In the genomic region with DNA sequence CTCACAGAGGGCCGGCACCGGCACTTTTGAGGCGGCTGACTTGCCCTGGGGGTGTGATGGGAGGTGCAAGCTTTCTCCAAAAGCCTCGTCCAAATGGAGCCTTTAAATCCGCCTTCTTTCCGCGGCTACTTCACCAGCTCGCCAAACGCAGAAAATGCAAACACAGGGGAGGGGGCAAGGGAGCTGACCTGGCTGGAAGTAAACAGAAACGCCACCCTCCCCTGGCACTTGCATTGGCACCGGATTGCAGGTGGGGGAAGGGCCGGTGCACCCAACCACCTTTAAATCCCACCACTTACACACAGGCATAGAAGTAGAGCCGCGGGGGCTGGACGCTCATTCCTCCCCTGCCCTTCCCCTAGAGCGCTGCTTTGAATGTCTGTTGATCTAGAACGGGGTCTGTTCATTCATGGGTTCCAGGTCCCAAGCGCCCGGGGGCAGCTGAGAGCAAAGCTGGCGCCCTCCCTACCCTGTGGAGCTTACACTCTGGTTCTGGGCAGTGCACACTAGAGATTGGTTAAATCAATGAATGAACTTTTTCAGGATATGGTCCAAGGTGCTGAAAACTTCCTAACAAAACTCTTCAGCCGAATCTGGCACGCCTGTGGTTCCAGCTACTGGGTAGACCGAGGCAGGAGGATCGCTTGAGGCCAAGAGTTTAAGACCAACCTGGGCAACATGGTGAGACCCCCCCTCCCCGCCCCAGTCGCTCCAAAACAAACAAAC, we compare ENCODE assay signal across 8 cellular contexts. TPM values are rescaled to one million over a fixed set of nuclear protein-coding genes. Genes with fewer than 3 reads are reported as not detected.
DNase-seq lines count a peak whose midpoint lies in the region; ATAC-seq, FAIRE-seq and TF ChIP-seq lines count a peak whose summit lies in the region.
"Not testable (repeated sequence)": the region's sequence is repeated elsewhere in the genome, so short reads cannot be mapped to it uniquely, and the experiment has no call there.

No MANE protein-coding gene starts in this region.

- POLR2A ChIA-PET in A549 (lab: Yijun Ruan, JAX); activated CD8-positive, alpha-beta T cell treated with anti-CD3 and anti-CD28 coated beads, Interleukin-2, amount 10 ng/mL, durations not matched to agents 7 days and 5 days (lab: Charles Lee): not testable (repeated sequence)

- TF ChIP-seq EP300 in A549 (IDR thresholded peaks at IDR 0.05), result not testable (repeated sequence)

- H3K9me3 ChIP-seq in A549; OCI-LY1 (ENCODE audit: low read length); heart right ventricle; mucosa of rectum (ENCODE audit: control insufficient read depth in 2 of 2, low read length in 2 of 2); gastrocnemius medialis: not testable (repeated sequence)

- not testable (repeated sequence) for H3K36me3 ChIP-seq in GM23338 (ENCODE audit: insufficient read depth); OCI-LY1 (ENCODE audit: insufficient read depth, low read length); heart right ventricle; mucosa of rectum (ENCODE audit: control insufficient read depth in 2 of 2, insufficient read depth in 2 of 2, low read length in 2 of 2); gastrocnemius medialis

- H3K9ac ChIP-seq in OCI-LY1 (ENCODE audit: low read length) (peak overlapping the region; percentile 59), mucosa of rectum (ENCODE audit: low read depth in 1 of 2, low read length in 2 of 2) (peak overlapping the region; percentile 41 to 62)

- TF ChIP-seq POLR2A in A549 (IDR thresholded peaks at IDR 0.05; ENCODE audit: low read length); gastrocnemius medialis (IDR thresholded peaks at IDR 0.05): not testable (repeated sequence)

- FAIRE-seq in A549 (lab: Jason Lieb, UNC), result not testable (repeated sequence)

- H2AFZ ChIP-seq in GM23338 (peak overlapping the region; percentile 90; the same call in 1 of the 2 replicates), OCI-LY1 (ENCODE audit: low read length) (peak overlapping the region; percentile 83; the same call in 1 of the 2 replicates)

- in situ Hi-C loops in gastrocnemius medialis (cut with MboI; ENCODE audit: low sequenced_read_pairs in 4 of 4), result not testable (repeated sequence)

- TF ChIP-seq CTCF in A549 (IDR thresholded peaks at IDR 0.05), result 0 out of 3 replicates have a peak, but pooled peaks have one; percentile 3
- not testable (repeated sequence) for TF ChIP-seq CTCF in GM23338 (conservative IDR thresholded peaks at IDR 0.05; ENCODE audit: low read depth in 2 of 2); OCI-LY1 (IDR thresholded peaks at IDR 0.05; ENCODE audit: low read length); choroid plexus epithelial cell (conservative IDR thresholded peaks at IDR 0.05; ENCODE audit: low read depth, low read length); heart right ventricle (IDR thresholded peaks at IDR 0.05); gastrocnemius medialis (IDR thresholded peaks at IDR 0.05 in 4 of 5, conservative IDR thresholded peaks at IDR 0.05 in 1 of 5)

- not testable (repeated sequence) for H3F3A ChIP-seq in GM23338 (replicated peaks; ENCODE audit: low read depth); OCI-LY1 (ENCODE audit: insufficient read depth, low read length)

- 30% methylated on average over 23 of the region's 26 CpGs for WGBS in A549 (ENCODE audit: missing lambda C conversion rate)
- 39 to 43% methylated on average over 26 of the region's 26 CpGs for WGBS in heart right ventricle, 2 donors

- H3K4me1 ChIP-seq in A549 (peaks cover 33% of the 10 kb centered on the region), GM23338 (ENCODE audit: insufficient read depth) (peaks cover 15% of the 10 kb centered on the region), OCI-LY1 (ENCODE audit: insufficient read depth, low read length, severe bottlenecking) (peaks cover 37% of the 10 kb centered on the region), heart right ventricle (peaks cover 9 to 47% (median 38%) of the 10 kb centered on the region in 9 donors), mucosa of rectum (ENCODE audit: control insufficient read depth in 2 of 2, insufficient read depth in 2 of 2, low read length in 2 of 2) (peaks cover 37 to 54% of the 10 kb centered on the region in 2 donors), gastrocnemius medialis (peaks cover 33 to 35% of the 10 kb centered on the region in 2 donors)

- peaks cover 24% of the 10 kb centered on the region; the same call in 1 of the 2 replicates for H4K20me1 ChIP-seq in GM23338 (replicated peaks; ENCODE audit: insufficient read depth)
- not testable (repeated sequence) for H4K20me1 ChIP-seq in OCI-LY1 (ENCODE audit: insufficient read depth, low read length)

- H3K4me1 Mint-ChIP-seq in GM23338, result peaks cover 39% of the 10 kb centered on the region
- peaks cover 43% of the 10 kb centered on the region for H3K4me1 Mint-ChIP-seq in activated CD8-positive, alpha-beta T cell treated with anti-CD3 and anti-CD28 coated beads, Interleukin-2, amount 10 ng/mL, durations not matched to agents 7 days and 5 days (ENCODE audit: low read depth)

- ATAC-seq in A549, result peak in 1 of 2 experiments; percentile 29; a peak in 3 of 6 replicates
- ATAC-seq in GM23338; activated CD8-positive, alpha-beta T cell treated with anti-CD3 and anti-CD28 coated beads, Interleukin-2, amount 10 ng/mL, durations not matched to agents 7 days and 5 days; heart right ventricle; gastrocnemius medialis: not testable (repeated sequence)

- H3K4me2 ChIP-seq in A549, result peak overlapping the region; percentile 93
- H3K4me2 ChIP-seq in GM23338, result peak overlapping the region; percentile 76
- H3K4me2 ChIP-seq in OCI-LY1 (ENCODE audit: low read length), result peak overlapping the region; percentile 63

- CTCF ChIA-PET in A549 (lab: Yijun Ruan, JAX), result interaction anchor here (1.2 to 1.4 kb wide), 4 partner anchors 20 to 142 kb away, joined by 3 to 5 read pairs (median 3); no protein-coding TSS in a partner anchor
- CTCF ChIA-PET in activated CD8-positive, alpha-beta T cell treated with anti-CD3 and anti-CD28 coated beads, Interleukin-2, amount 10 ng/mL, durations not matched to agents 7 days and 5 days (lab: Charles Lee), result not testable (repeated sequence)

- DNase-seq in A549 (ENCODE audit: low read depth in 1 of 2, low spot score in 1 of 2); activated CD8-positive, alpha-beta T cell treated with anti-CD3 and anti-CD28 coated beads, Interleukin-2, amount 10 ng/mL, durations not matched to agents 7 days and 5 days; heart right ventricle; gastrocnemius medialis: not testable (repeated sequence)
- DNase-seq in GM23338 (ENCODE audit: low spot score) (peak; percentile 20), choroid plexus epithelial cell (ENCODE audit: low read depth) (peak; percentile 42)

- H3K9me3 Mint-ChIP-seq in GM23338; activated CD8-positive, alpha-beta T cell treated with anti-CD3 and anti-CD28 coated beads, Interleukin-2, amount 10 ng/mL, durations not matched to agents 7 days and 5 days (ENCODE audit: insufficient read depth): not testable (repeated sequence)

- H3K4me3 Mint-ChIP-seq in GM23338, result peak overlapping the region; percentile 75
- H3K4me3 Mint-ChIP-seq in activated CD8-positive, alpha-beta T cell treated with anti-CD3 and anti-CD28 coated beads, Interleukin-2, amount 10 ng/mL, durations not matched to agents 7 days and 5 days, result peak overlapping the region; percentile 74

- peaks cover 16% of the 10 kb centered on the region for H3K27me3 Mint-ChIP-seq in GM23338 (ENCODE audit: insufficient read depth, low read depth, poor library complexity)
- H3K27me3 Mint-ChIP-seq in activated CD8-positive, alpha-beta T cell treated with anti-CD3 and anti-CD28 coated beads, Interleukin-2, amount 10 ng/mL, durations not matched to agents 7 days and 5 days (ENCODE audit: low read depth), result peaks cover 44% of the 10 kb centered on the region

- H3K27ac ChIP-seq in A549 (peak overlapping the region; percentile 67 to 83), heart right ventricle (peak overlapping the region in 3 of 10 donors; percentile 28 to 87 (median 68)), gastrocnemius medialis (peak overlapping the region in 3 of 4 donors; percentile 53 to 67 (median 56))
- not testable (repeated sequence) for H3K27ac ChIP-seq in GM23338 (ENCODE audit: low read depth); OCI-LY1 (ENCODE audit: low read depth, low read length, poor library complexity, severe bottlenecking); mucosa of rectum (ENCODE audit: low read depth in 2 of 2, low read length in 2 of 2)

- intact Hi-C loops in heart right ventricle (cut with DNase I) (loop anchor here in 2 of 10 donors (2.0 to 5.0 kb wide), 2 partner anchors 29 to 36 kb away; no protein-coding TSS in a partner anchor), gastrocnemius medialis (cut with DNase I; ENCODE audit: low total_unique reads) (loop anchor here (1.0 to 2.0 kb wide), 3 partner anchors 25 to 100 kb away; no protein-coding TSS in a partner anchor)

- H3K9me2 ChIP-seq in GM23338 (ENCODE audit: insufficient read depth); OCI-LY1 (ENCODE audit: low read depth, low read length): not testable (repeated sequence)

- H3K79me2 ChIP-seq in GM23338 (replicated peaks; ENCODE audit: insufficient read depth), result peaks cover 22% of the 10 kb centered on the region
- peaks cover 22% of the 10 kb centered on the region for H3K79me2 ChIP-seq in OCI-LY1 (ENCODE audit: insufficient read depth, low read length)

- H3K4me3 ChIP-seq in A549, result peak overlapping the region; percentile 86
- H3K4me3 ChIP-seq in GM23338, result peak overlapping the region; percentile 65
- H3K4me3 ChIP-seq in OCI-LY1 (ENCODE audit: low read depth, low read length, poor library complexity, severe bottlenecking), result peak overlapping the region; percentile 61
- peak overlapping the region; percentile 45 for H3K4me3 ChIP-seq in choroid plexus epithelial cell (ENCODE audit: low read depth, low read length)
- H3K4me3 ChIP-seq in heart right ventricle, result peak overlapping the region; percentile 44 to 61 (median 53)
- H3K4me3 ChIP-seq in mucosa of rectum (ENCODE audit: low read length in 2 of 2), result peak overlapping the region; percentile 62 to 66
- peak overlapping the region; percentile 49 to 66 (median 57) for H3K4me3 ChIP-seq in gastrocnemius medialis

- peak overlapping the region; percentile 44; the same call in 1 of the 2 replicates for H3K27ac Mint-ChIP-seq in GM23338
- H3K27ac Mint-ChIP-seq in activated CD8-positive, alpha-beta T cell treated with anti-CD3 and anti-CD28 coated beads, Interleukin-2, amount 10 ng/mL, durations not matched to agents 7 days and 5 days, result not testable (repeated sequence)

- not testable (repeated sequence) for TF ChIP-seq RAD21 in A549 (conservative IDR thresholded peaks at IDR 0.05 in 1 of 2, IDR thresholded peaks at IDR 0.05 in 1 of 2)

- peaks cover 14% of the 10 kb centered on the region for H3K27me3 ChIP-seq in GM23338 (ENCODE audit: insufficient read depth)
- H3K27me3 ChIP-seq in OCI-LY1 (ENCODE audit: insufficient read depth, low read length); heart right ventricle; mucosa of rectum (ENCODE audit: control insufficient read depth in 2 of 2, insufficient read depth in 2 of 2, low read length in 2 of 2); gastrocnemius medialis: not testable (repeated sequence)

- H3K36me3 Mint-ChIP-seq in GM23338 (ENCODE audit: low read depth); activated CD8-positive, alpha-beta T cell treated with anti-CD3 and anti-CD28 coated beads, Interleukin-2, amount 10 ng/mL, durations not matched to agents 7 days and 5 days (ENCODE audit: low read depth): not testable (repeated sequence)

RNA-seq across cellular contexts. Expression of gene ZCCHC14, which starts 0.9 kb away (rescaled TPM):
- polyA plus RNA-seq in A549 (2011; rRNA removed), result 3.8 and 5.5 TPM in 2 replicates
- polyA plus RNA-seq in A549 (2012; cell fraction: cytosol; rRNA removed), result 3.8 and 5.3 TPM in 2 replicates
- 10.8 and 15.5 TPM in 2 replicates for polyA plus RNA-seq in A549 (2012; cell fraction: nucleus; rRNA removed)
- polyA plus RNA-seq in A549 (2017; fragmentation: RNase III; extraction: RNeasy Plus Mini Kit Qiagen cat#74134 plus additional on column Dnase treatment), result 6.1 to 7.3 TPM (median 6.5 TPM) in 3 replicates
- 7.2 and 8.0 TPM in 2 replicates for polyA minus RNA-seq in A549 (2011; rRNA and poly(A)+ RNA removed)
- 22.4 and 31.2 TPM in 2 replicates for total RNA-seq in GM23338 (2014; rRNA removed; shearing (Covaris generic))
- polyA plus RNA-seq in GM23338 (2016; fragmentation: Nextera tagmentation; extraction: Ambion mirVana), result 6.8 and 7.6 TPM in 2 replicates
- total RNA-seq in activated CD8-positive, alpha-beta T cell treated with anti-CD3 and anti-CD28 coated beads, Interleukin-2, amount 10 ng/mL, durations not matched to agents 7 days and 5 days, result 1 to 10 TPM; 2.6 to 2.7 TPM
- total RNA-seq in heart right ventricle, result 10 to 100 TPM; 10.6 to 19.3 (median 16.1) TPM
- polyA plus RNA-seq in heart right ventricle, result 1 to 10 TPM; 4.5 to 8.9 TPM
- total RNA-seq in gastrocnemius medialis, result 10 to 100 TPM in 1 of 4 donors, 1 to 10 TPM in 3; 8.9 to 10.7 (median 9.3) TPM
